Comparison of ENCODE assay signal across 25 cellular contexts in the genomic region with DNA sequence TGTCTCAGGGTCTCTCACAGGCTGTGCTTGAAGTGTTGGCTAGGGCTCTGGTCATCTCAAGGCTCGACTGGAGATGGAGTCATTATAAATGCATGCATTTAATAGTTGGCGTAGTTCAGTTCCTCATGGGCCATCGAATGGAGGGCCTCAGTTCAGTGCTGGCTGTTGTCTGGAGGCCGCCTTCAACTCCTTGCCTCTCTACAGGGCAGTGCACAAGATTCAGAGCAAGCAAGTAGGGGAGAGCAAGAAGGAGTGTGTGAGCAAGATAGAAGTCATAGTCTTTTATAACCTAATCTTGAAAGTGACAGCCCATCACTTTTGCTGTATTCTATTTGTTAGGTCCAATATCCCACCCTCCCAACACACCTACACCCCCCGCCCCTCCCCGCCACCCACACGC.
"Had no signal": no experiment of that assay in that cellular context is flagged by ENCODE, and none has a peak within 500 bp of the region (broad histone marks: within the 10 kb centered on the region; RNA-seq: fewer than 3 reads in every experiment).

No MANE protein-coding gene starts in this region.

- H3K27me3 ChIP-seq: colonic mucosa, dorsolateral prefrontal cortex, esophagus muscularis mucosa, esophagus squamous epithelium, foreskin keratinocyte, gastrocnemius medialis, gastroesophageal sphincter, heart left ventricle, heart right ventricle had no signal

- H3K4me3 Mint-ChIP-seq: dendritic cell treated with granulocyte-macrophage colony-stimulating factor and Interleukin-4, amounts not matched to agents 40 ng/mL and 50 ng/mL, for 4 days; effector memory CD8-positive, alpha-beta T cell; endodermal cell had no signal

- H3K27ac Mint-ChIP-seq: dendritic cell treated with granulocyte-macrophage colony-stimulating factor and Interleukin-4, amounts not matched to agents 40 ng/mL and 50 ng/mL, for 4 days; effector memory CD8-positive, alpha-beta T cell; endodermal cell had no signal

- H3K4me1 ChIP-seq: colonic mucosa, esophagus squamous epithelium, foreskin keratinocyte had no signal

- H3K9me3 ChIP-seq: colonic mucosa, esophagus muscularis mucosa, esophagus squamous epithelium, gastrocnemius medialis, gastroesophageal sphincter had no signal

- H3K4me1 Mint-ChIP-seq: endodermal cell had no signal

- H3K36me3 ChIP-seq: colonic mucosa had no signal

- H3K9me3 Mint-ChIP-seq: dendritic cell treated with granulocyte-macrophage colony-stimulating factor and Interleukin-4, amounts not matched to agents 40 ng/mL and 50 ng/mL, for 4 days; effector memory CD8-positive, alpha-beta T cell had no signal

- H3K4me3 ChIP-seq: colonic mucosa, coronary artery, dorsolateral prefrontal cortex, esophagus muscularis mucosa, esophagus squamous epithelium, gastrocnemius medialis, gastroesophageal sphincter, heart left ventricle, heart right ventricle had no signal

- H3K27me3 Mint-ChIP-seq: dendritic cell treated with granulocyte-macrophage colony-stimulating factor and Interleukin-4, amounts not matched to agents 40 ng/mL and 50 ng/mL, for 4 days; effector memory CD8-positive, alpha-beta T cell had no signal

- H3K27ac ChIP-seq: colonic mucosa, coronary artery, dorsolateral prefrontal cortex, epithelial cell of prostate, esophagus muscularis mucosa, esophagus squamous epithelium, foreskin keratinocyte, gastrocnemius medialis, gastroesophageal sphincter, heart left ventricle, heart right ventricle had no signal

- ATAC-seq: effector memory CD8-positive, alpha-beta T cell; esophagus mucosa; foreskin keratinocyte; gastrocnemius medialis; gastroesophageal sphincter; heart left ventricle; heart right ventricle had no signal

- DNase-seq: colonic mucosa; cortex of kidney; dermis blood vessel endothelial cell; dorsolateral prefrontal cortex; effector CD4-positive, alpha-beta T cell; effector CD8-positive, alpha-beta T cell; effector memory CD4-positive, alpha-beta T cell; effector memory CD8-positive, alpha-beta T cell; endodermal cell; erythroblast; esophagus squamous epithelium; foreskin fibroblast; foreskin keratinocyte; foreskin melanocyte; gastrocnemius medialis; glutamatergic neuron; head of caudate nucleus; heart left ventricle; heart right ventricle had no signal
